Comparison of ENCODE assay signal across 1 cellular context in genomic region chr1:157540852-157541251, GRCh38.
TF ChIP-seq lines count a peak whose summit lies in the region.

No MANE protein-coding gene starts in this region.

TF ChIP-seq in H1, 55 proteins besides CTCF, POLR2A, EP300 and RAD21:
- no peak for TF ChIP-seq TCF12 (IDR thresholded peaks at IDR 0.05; ENCODE audit: low read depth, low read length)
- TF ChIP-seq JUND (IDR thresholded peaks at IDR 0.05; ENCODE audit: low read length): no peak
- no peak for TF ChIP-seq BCL11A (IDR thresholded peaks at IDR 0.05; ENCODE audit: low read depth in 2 of 2, low read length in 2 of 2)
- no peak for TF ChIP-seq POU5F1 (IDR thresholded peaks at IDR 0.05; ENCODE audit: low read depth, low read length)
- TF ChIP-seq SRF (IDR thresholded peaks at IDR 0.05; ENCODE audit: low read depth, low read length): no peak
- no peak for TF ChIP-seq NANOG (IDR thresholded peaks at IDR 0.05; ENCODE audit: insufficient read depth, low read depth, low read length, poor library complexity, severe bottlenecking)
